In the genomic region with DNA sequence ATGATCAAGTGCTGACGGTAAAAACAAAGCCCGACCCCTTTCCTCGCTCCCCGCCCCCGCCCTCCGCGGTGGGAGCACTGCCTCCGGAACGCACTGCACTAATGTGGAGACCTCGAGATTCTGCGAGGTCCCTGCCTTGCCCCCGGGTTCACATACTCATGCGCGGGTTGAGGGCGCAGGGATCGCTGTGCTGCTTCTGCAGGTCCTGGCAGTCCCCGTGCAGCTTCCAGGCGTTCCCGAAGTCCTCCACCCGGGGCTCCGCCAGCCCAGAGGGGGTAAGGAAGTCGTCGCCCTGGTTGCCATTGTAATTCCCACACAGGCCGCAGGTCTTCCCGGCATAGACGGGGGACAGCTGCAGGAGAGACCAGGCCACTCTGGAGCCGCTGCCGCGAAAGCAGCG, we compare ENCODE assay signal across 1 cellular context.
A peak's percentile ranks its signal among the peaks of the same experiment; 100 is the strongest.
TF ChIP-seq lines count a peak whose summit lies in the region.

No MANE protein-coding gene starts in this region.

TF ChIP-seq in HepG2, 621 proteins besides CTCF, POLR2A, EP300 and RAD21 (continued from another document):
- TF ChIP-seq, protein P1, sequence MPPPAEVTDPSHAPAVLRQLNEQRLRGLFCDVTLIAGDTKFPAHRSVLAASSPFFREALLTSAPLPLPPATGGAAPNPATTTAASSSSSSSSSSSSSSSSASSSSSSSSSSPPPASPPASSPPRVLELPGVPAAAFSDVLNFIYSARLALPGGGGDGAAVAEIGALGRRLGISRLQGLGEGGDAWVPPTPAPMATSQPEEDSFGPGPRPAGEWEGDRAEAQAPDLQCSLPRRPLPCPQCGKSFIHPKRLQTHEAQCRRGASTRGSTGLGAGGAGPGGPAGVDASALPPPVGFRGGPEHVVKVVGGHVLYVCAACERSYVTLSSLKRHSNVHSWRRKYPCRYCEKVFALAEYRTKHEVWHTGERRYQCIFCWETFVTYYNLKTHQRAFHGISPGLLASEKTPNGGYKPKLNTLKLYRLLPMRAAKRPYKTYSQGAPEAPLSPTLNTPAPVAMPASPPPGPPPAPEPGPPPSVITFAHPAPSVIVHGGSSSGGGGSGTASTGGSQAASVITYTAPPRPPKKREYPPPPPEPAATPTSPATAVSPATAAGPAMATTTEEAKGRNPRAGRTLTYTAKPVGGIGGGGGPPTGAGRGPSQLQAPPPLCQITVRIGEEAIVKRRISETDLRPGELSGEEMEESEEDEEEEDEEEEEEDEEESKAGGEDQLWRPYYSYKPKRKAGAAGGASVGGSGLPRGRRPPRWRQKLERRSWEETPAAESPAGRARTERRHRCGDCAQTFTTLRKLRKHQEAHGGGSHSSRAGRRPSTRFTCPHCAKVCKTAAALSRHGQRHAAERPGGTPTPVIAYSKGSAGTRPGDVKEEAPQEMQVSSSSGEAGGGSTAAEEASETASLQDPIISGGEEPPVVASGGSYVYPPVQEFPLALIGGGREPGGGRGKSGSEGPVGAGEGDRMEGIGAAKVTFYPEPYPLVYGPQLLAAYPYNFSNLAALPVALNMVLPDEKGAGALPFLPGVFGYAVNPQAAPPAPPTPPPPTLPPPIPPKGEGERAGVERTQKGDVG (CRISPR knock-in tag; IDR thresholded peaks at IDR 0.05; ENCODE audit: borderline replicate concordance), result peak; percentile 14; the same call in 1 of the 2 replicates
- no peak for TF ChIP-seq KDM6A (CRISPR knock-in tag; IDR thresholded peaks at IDR 0.05; ENCODE audit: low read depth)
TF ChIP-seq in HepG2: peak in this region for 1.
